Comparison of ENCODE assay signal across 9 cellular contexts in the genomic region with DNA sequence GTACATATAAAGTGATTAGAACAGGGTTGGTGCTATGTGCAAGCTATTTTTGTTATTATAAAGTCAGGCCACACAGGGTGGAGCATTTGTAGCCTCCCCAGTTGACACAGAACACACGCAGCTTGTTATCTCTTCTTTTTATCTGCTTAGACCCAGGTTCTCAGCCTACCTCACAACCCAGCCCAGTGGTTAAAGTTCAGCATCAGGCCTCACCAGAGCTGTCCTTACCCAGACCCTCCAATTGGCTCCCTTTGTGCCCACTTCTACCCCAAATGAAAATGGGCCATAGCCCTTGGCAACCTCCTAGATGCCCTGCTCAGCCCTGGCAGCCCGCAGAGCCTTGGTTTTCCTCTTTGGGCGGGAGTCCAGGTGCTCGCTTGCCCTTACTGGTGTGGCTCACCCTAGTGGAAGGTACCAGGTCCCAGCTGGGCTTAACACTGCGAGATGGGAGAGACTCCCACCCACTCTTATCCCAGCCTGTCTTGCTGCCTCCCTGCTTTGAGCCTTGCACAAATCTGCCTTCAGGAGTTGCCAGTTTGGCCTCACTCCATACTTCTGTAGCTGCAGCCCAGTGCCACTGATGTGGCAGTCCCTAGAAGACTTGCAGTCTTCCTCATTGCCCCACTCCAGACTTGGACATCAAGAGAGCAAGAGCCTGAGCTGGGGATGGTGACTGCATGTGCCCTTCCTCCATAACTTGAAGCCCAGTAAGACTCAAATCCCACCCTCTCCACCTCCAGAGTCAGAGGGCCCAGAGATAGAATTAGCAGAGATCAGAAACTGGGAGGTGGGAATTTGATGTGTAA. TPM values are rescaled to one million over a fixed set of nuclear protein-coding genes. Genes with fewer than 3 reads are reported as not detected.
DNase-seq lines count a peak whose midpoint lies in the region; ATAC-seq and TF ChIP-seq lines count a peak whose summit lies in the region.
"Had no signal": no experiment of that assay in that cellular context is flagged by ENCODE, and none has a peak within 500 bp of the region (broad histone marks: within the 10 kb centered on the region; RNA-seq: fewer than 3 reads in every experiment).

No MANE protein-coding gene starts in this region.

- 60 to 72% methylated on average over 5 of the region's 5 CpGs for WGBS in heart right ventricle, 2 donors

- H3K4me1 ChIP-seq in HCT116 (ENCODE audit: control insufficient read depth in 1 of 2, insufficient read depth in 2 of 2, low read length in 2 of 2) = peaks cover 6 to 28% of the 10 kb centered on the region in 2 experiments; a peak in 3 of 4 replicates
- peaks cover 5 to 66% (median 48%) of the 10 kb centered on the region in 9 donors for H3K4me1 ChIP-seq in heart right ventricle
- H3K4me1 ChIP-seq in skeletal muscle tissue (ENCODE audit: control insufficient read depth in 3 of 3, insufficient read depth in 3 of 3, low read length in 3 of 3) = peaks cover 26 to 28% (median 26%) of the 10 kb centered on the region in 3 donors

- no peak overlapping the region for H2AFZ ChIP-seq in HCT116 (ENCODE audit: low read depth, low read length, poor library complexity, severe bottlenecking)

- H3K9me2 ChIP-seq in HCT116 (ENCODE audit: insufficient read depth) = no peaks in the 10 kb centered on the region

- H3K9ac ChIP-seq in HCT116 (ENCODE audit: low read length) (peak overlapping the region; percentile 91), SK-N-MC (ENCODE audit: insufficient read length) (no peak overlapping the region), skeletal muscle tissue (ENCODE audit: low read depth in 1 of 3, low read length in 3 of 3) (peak overlapping the region; percentile 67 to 94 (median 94))

- no peaks in the 10 kb centered on the region for H3K27me3 ChIP-seq in HCT116 (ENCODE audit: insufficient read depth, low read length)
- no peaks in the 10 kb centered on the region for H3K27me3 ChIP-seq in heart right ventricle
- no peaks in the 10 kb centered on the region for H3K27me3 ChIP-seq in skeletal muscle tissue (ENCODE audit: control insufficient read depth in 3 of 3, insufficient read depth in 3 of 3, low read length in 3 of 3)
- H3K27me3 ChIP-seq: body of pancreas had no signal

- no TSS peak for BruUV-seq in HCT116 (replicated peaks; lab: Mats Ljungman, UMichigan)

- ATAC-seq in HCT116 (no peak), heart right ventricle (no peak), GM18511 (IDR thresholded peaks at IDR 0.05; ENCODE audit: unreplicated experiment) (no peak), GM21529 (IDR thresholded peaks at IDR 0.05; ENCODE audit: unreplicated experiment) (no peak), HG03432 (IDR thresholded peaks at IDR 0.05; ENCODE audit: unreplicated experiment) (no peak)

- TF ChIP-seq CTCF in HCT116 (IDR thresholded peaks at IDR 0.05 in 2 of 3, conservative IDR thresholded peaks at IDR 0.05 in 1 of 3; ENCODE audit: borderline replicate concordance in 1 of 3, insufficient read depth in 1 of 3, low read depth in 2 of 3, low read length in 2 of 3) (no peak), heart right ventricle (IDR thresholded peaks at IDR 0.05) (no peak)

- peaks cover 0 to 2% of the 10 kb centered on the region in 2 experiments; a peak in 1 of 4 replicates for H3K36me3 ChIP-seq in HCT116 (ENCODE audit: control insufficient read depth in 1 of 2, insufficient read depth in 2 of 2, low read length in 2 of 2)
- H3K36me3 ChIP-seq in SK-N-MC (ENCODE audit: insufficient read depth, low read length) = peaks cover 6% of the 10 kb centered on the region
- peaks cover 0 to 24% (median 0%) of the 10 kb centered on the region in 9 donors for H3K36me3 ChIP-seq in heart right ventricle
- H3K36me3 ChIP-seq in skeletal muscle tissue (ENCODE audit: control insufficient read depth in 3 of 3, insufficient read depth in 3 of 3, low read length in 3 of 3) = peaks cover 0 to 3% (median 0%) of the 10 kb centered on the region in 3 donors

- peak overlapping the region; percentile 99 for H3K4me2 ChIP-seq in HCT116 (ENCODE audit: low read length)

- no peak for TF ChIP-seq RAD21 in HCT116 (IDR thresholded peaks at IDR 0.05; ENCODE audit: low read depth)

- no peaks in the 10 kb centered on the region for H4K20me1 ChIP-seq in HCT116 (ENCODE audit: insufficient read depth)

- POLR2A ChIA-PET in HCT116 (lab: Charles Lee) = interaction anchor here (1.3 kb wide), 1 partner anchor 147 kb away, joined by 3 read pairs; a partner anchor contains a TSS

- RAD21 ChIA-PET in HCT116 (lab: Charles Lee; ENCODE audit: low non-redundant PET in 1 of 2, low total read pairs in 2 of 2, uncharacterized antibody in 2 of 2, unreplicated experiment in 2 of 2) = no interaction called here

- no peak for TF ChIP-seq POLR2A in HCT116 (IDR thresholded peaks at IDR 0.05; ENCODE audit: borderline replicate concordance, extremely low read depth, insufficient read depth, insufficient read length)

- peaks cover 22% of the 10 kb centered on the region for H3K79me2 ChIP-seq in HCT116 (ENCODE audit: insufficient read depth, low read length)

- peak overlapping the region in 1 of 2 experiments; percentile 99; a peak in 3 of 4 replicates for H3K4me3 ChIP-seq in HCT116 (replicated peaks in 1 of 2; ENCODE audit: low read depth in 1 of 2, low read length in 2 of 2)
- peak overlapping the region; percentile 95 for H3K4me3 ChIP-seq in SK-N-MC
- peak overlapping the region in 6 of 10 donors; percentile 78 to 99 (median 97) for H3K4me3 ChIP-seq in heart right ventricle
- peak overlapping the region; percentile 93 to 96 (median 94) for H3K4me3 ChIP-seq in skeletal muscle tissue (ENCODE audit: low read length in 3 of 3)

- CTCF ChIA-PET in HCT116 (lab: Charles Lee) = no interaction called here

- intact Hi-C loops in HCT116 (cut with micrococcal nuclease) (no loop called here), heart right ventricle (cut with DNase I) (no loop called here)

- no peak for DNase-seq in HCT116 (ENCODE audit: low read depth, low spot score)
- DNase-seq in SK-N-MC (ENCODE audit: low read depth, low spot score) = no peak
- peak in 1 of 2 donors; percentile 20 for DNase-seq in heart right ventricle
- no peak for DNase-seq in MV-4-11 (lab: John Stamatoyannopoulos, UW)

- H3K27ac ChIP-seq in HCT116 (ENCODE audit: low read depth, low read length) (peak overlapping the region; percentile 34; the same call in 1 of the 2 replicates), SK-N-MC (no peak overlapping the region), heart right ventricle (peak overlapping the region in 9 of 10 donors; percentile 83 to 92 (median 87)), skeletal muscle tissue (ENCODE audit: low read depth, low read length) (peak overlapping the region; percentile 69)

- H3K9me3 ChIP-seq in HCT116 (ENCODE audit: control insufficient read depth in 1 of 2, insufficient read depth in 1 of 2, low read depth in 1 of 2, low read length in 2 of 2) (no peaks in the 10 kb centered on the region), SK-N-MC (ENCODE audit: low read depth, low read length) (no peaks in the 10 kb centered on the region), heart right ventricle (no peaks in the 10 kb centered on the region), skeletal muscle tissue (ENCODE audit: control insufficient read depth in 3 of 3, low read length in 3 of 3) (no peaks in the 10 kb centered on the region)
- H3K9me3 ChIP-seq: body of pancreas had no signal

TF ChIP-seq in HCT116, 20 proteins besides CTCF, POLR2A, EP300 and RAD21:
- TF ChIP-seq ZFX (IDR thresholded peaks at IDR 0.05) = no peak
- TF ChIP-seq POLR2AphosphoS5 (IDR thresholded peaks at IDR 0.05; ENCODE audit: low read depth, low read length) = no peak; the same call in 1 of the 2 replicates
- no peak for TF ChIP-seq EZH2phosphoT487 (IDR thresholded peaks at IDR 0.05; ENCODE audit: borderline replicate concordance)
- TF ChIP-seq JUND (IDR thresholded peaks at IDR 0.05) = no peak
- TF ChIP-seq CBX3 (IDR thresholded peaks at IDR 0.05; ENCODE audit: low read depth) = no peak
- no peak for TF ChIP-seq SP1 (IDR thresholded peaks at IDR 0.05; ENCODE audit: low read depth)
- no peak for TF ChIP-seq EGR1 (IDR thresholded peaks at IDR 0.05; ENCODE audit: low read depth)
- TF ChIP-seq CEBPB (IDR thresholded peaks at IDR 0.05; ENCODE audit: low read depth) = no peak
- no peak for TF ChIP-seq SRF (IDR thresholded peaks at IDR 0.05; ENCODE audit: low read depth)

RNA-seq across cellular contexts. Expression of a gene that starts 1.2 kb away (rescaled TPM):
- total RNA-seq in HCT116 (2021; ENCODE audit: unreplicated experiment) (45.8 TPM), heart right ventricle (10 to 100 TPM; 44.6 to 69.3 (median 49.6) TPM), skeletal muscle tissue (19.3 TPM)
- polyA plus RNA-seq in HCT116 (2012) = 48.3 and 52.0 TPM in 2 replicates
- 10 to 100 TPM in 1 of 2 donors, 1 to 10 TPM in 1; 9.0 to 44.9 TPM for polyA plus RNA-seq in heart right ventricle

RNA-seq across cellular contexts. Expression of a gene that starts 4.2 kb away (rescaled TPM):
- total RNA-seq in HCT116 (2021; ENCODE audit: unreplicated experiment) (82.8 TPM), heart right ventricle (100 to 1,000 TPM; 196 to 416 (median 291) TPM), skeletal muscle tissue (4.7 TPM)
- 379 and 483 TPM in 2 replicates for polyA plus RNA-seq in HCT116 (2012)
- polyA plus RNA-seq in heart right ventricle = 100 to 1,000 TPM; 122 to 156 TPM

RNA-seq across cellular contexts. Expression of a gene that starts 20.1 kb away (rescaled TPM):
- total RNA-seq in HCT116 (2021; ENCODE audit: unreplicated experiment) = 43.2 TPM
- polyA plus RNA-seq in HCT116 (2012) = 36.9 and 40.4 TPM in 2 replicates
- 10 to 100 TPM; 10.6 to 23.4 (median 21.0) TPM for total RNA-seq in heart right ventricle
- polyA plus RNA-seq in heart right ventricle = 10 to 100 TPM; 18.0 to 23.8 TPM
- 5.7 TPM for total RNA-seq in skeletal muscle tissue

RNA-seq across cellular contexts. Expression of a gene that starts 26.3 kb away (rescaled TPM):
- 94.9 TPM for total RNA-seq in HCT116 (2021; ENCODE audit: unreplicated experiment)
- 77.7 and 92.1 TPM in 2 replicates for polyA plus RNA-seq in HCT116 (2012)
- total RNA-seq in heart right ventricle = 1 to 10 TPM in 7 of 10 donors, under 1 TPM in 3; 0.55 to 6.5 (median 1.2) TPM
- polyA plus RNA-seq in heart right ventricle = 1 to 10 TPM in 1 of 2 donors, under 1 TPM in 1; 0.86 to 1.6 TPM
- total RNA-seq in skeletal muscle tissue = 5.7 TPM

RNA-seq across cellular contexts. Expression of a gene that starts 41.5 kb away (rescaled TPM):
- total RNA-seq in HCT116 (2021; ENCODE audit: unreplicated experiment) (18.9 TPM), heart right ventricle (1 to 10 TPM; 2.1 to 6.4 (median 4.1) TPM), skeletal muscle tissue (3.7 TPM)
- 9.5 and 9.7 TPM in 2 replicates for polyA plus RNA-seq in HCT116 (2012)
- 1 to 10 TPM; 3.0 to 8.7 TPM for polyA plus RNA-seq in heart right ventricle

Comparison
In these comparisons a context has a peak if more than half of its experiments do, and no peak if none do; other contexts are left out.
1. RNA of a gene that starts 4.2 kb away (total RNA-seq): 196 to 416 TPM in heart right ventricle and 82.8 TPM in HCT116 (single experiment); 4.7 TPM in skeletal muscle tissue (single experiment); every median in the first group is over 10 times any median in the second.